In the genomic region with DNA sequence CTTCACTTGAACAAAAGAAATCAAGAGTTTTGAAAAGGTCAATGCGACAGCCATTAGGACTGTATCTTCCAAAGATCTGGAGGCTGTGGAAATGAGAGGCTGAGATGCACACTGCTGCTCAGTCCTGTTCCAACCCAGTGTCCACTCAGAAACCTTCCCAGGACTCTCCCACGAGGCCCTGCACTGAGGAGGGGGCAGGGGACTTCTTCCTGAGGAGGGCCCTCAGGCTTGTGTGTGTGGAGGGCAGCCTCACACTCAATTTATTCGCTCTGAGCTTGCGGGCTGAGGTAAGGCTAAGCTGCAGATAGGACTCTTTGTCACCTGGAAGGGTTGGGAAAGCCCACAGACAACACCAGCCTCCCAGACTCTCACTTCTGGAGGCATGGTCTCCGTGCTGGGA, we compare ENCODE assay signal across 26 cellular contexts.
"Had no signal": no experiment of that assay in that cellular context is flagged by ENCODE, and none has a peak within 500 bp of the region (broad histone marks: within the 10 kb centered on the region; RNA-seq: fewer than 3 reads in every experiment).

No MANE protein-coding gene starts in this region.

- H3K4me3 ChIP-seq: left ventricle myocardium inferior, lung, mucosa of descending colon, ovary, spleen, suprapubic skin, thoracic aorta, tibial artery, upper lobe of right lung had no signal

- H3K9me3 Mint-ChIP-seq: natural killer cell treated with Interleukin-12 subunit alpha and Interleukin-12 subunit beta and Interleukin-15 and Interleukin-18, amount 100 ng/mL, for 72 hours had no signal

- H3K4me3 Mint-ChIP-seq: immature natural killer cell; naive thymus-derived CD4-positive, alpha-beta T cell; natural killer cell treated with Interleukin-12 subunit alpha and Interleukin-12 subunit beta and Interleukin-15 and Interleukin-18, amount 100 ng/mL, for 72 hours; stimulated activated effector memory CD8-positive, alpha-beta T cell treated with anti-CD3 and anti-CD28 coated beads, Interleukin-12 subunit alpha, Interleukin-12 subunit beta, amount 100 ng/mL, for 72 hours; stimulated activated naive CD8-positive, alpha-beta T cell treated with anti-CD3 and anti-CD28 coated beads, Interleukin-15, Interleukin-2, amounts not matched to agents 100 ng/mL and 50 ng/mL, for 24 hours had no signal

- H3K4me1 Mint-ChIP-seq: immature natural killer cell; naive thymus-derived CD4-positive, alpha-beta T cell; stimulated activated effector memory CD8-positive, alpha-beta T cell treated with anti-CD3 and anti-CD28 coated beads, Interleukin-12 subunit alpha, Interleukin-12 subunit beta, amount 100 ng/mL, for 72 hours had no signal

- H3K4me1 ChIP-seq: left ventricle myocardium inferior, spleen, suprapubic skin, tibial artery, upper lobe of right lung had no signal

- H3K9me3 ChIP-seq: mucosa of descending colon, ovary, suprapubic skin, thoracic aorta, tibial artery had no signal

- H3K27me3 Mint-ChIP-seq: stimulated activated naive CD8-positive, alpha-beta T cell treated with anti-CD3 and anti-CD28 coated beads, Interleukin-15, Interleukin-2, amounts not matched to agents 100 ng/mL and 50 ng/mL, for 24 hours had no signal

- H3K36me3 ChIP-seq: left ventricle myocardium inferior, neutrophil, ovary, spleen, suprapubic skin, thoracic aorta, tibial artery, upper lobe of right lung had no signal

- ATAC-seq: mucosa of descending colon; naive thymus-derived CD4-positive, alpha-beta T cell; right cardiac atrium; sciatic nerve; stimulated activated effector memory CD8-positive, alpha-beta T cell treated with anti-CD3 and anti-CD28 coated beads, Interleukin-12 subunit alpha, Interleukin-12 subunit beta, amount 100 ng/mL, for 72 hours; upper lobe of right lung had no signal

- DNase-seq: hypothalamus; immature natural killer cell; kidney; left ventricle myocardium inferior; midbrain; mucosa of descending colon; naive thymus-derived CD4-positive, alpha-beta T cell; occipital lobe; ovary; right cardiac atrium; small intestine; spleen; stimulated activated CD4-positive, alpha-beta T cell treated with anti-CD3 and anti-CD28 coated beads, Interleukin-4, amount 100 ng/mL, for 24 hours; stimulated activated naive CD4-positive, alpha-beta T cell; tibial artery; trophoblast cell; upper lobe of right lung had no signal

- H3K36me3 Mint-ChIP-seq: immature natural killer cell; stimulated activated effector memory CD8-positive, alpha-beta T cell treated with anti-CD3 and anti-CD28 coated beads, Interleukin-12 subunit alpha, Interleukin-12 subunit beta, amount 100 ng/mL, for 72 hours had no signal

- H3K27ac Mint-ChIP-seq: immature natural killer cell; naive thymus-derived CD4-positive, alpha-beta T cell; natural killer cell treated with Interleukin-12 subunit alpha and Interleukin-12 subunit beta and Interleukin-15 and Interleukin-18, amount 100 ng/mL, for 72 hours; progenitor cell of endocrine pancreas; stimulated activated effector memory CD8-positive, alpha-beta T cell treated with anti-CD3 and anti-CD28 coated beads, Interleukin-12 subunit alpha, Interleukin-12 subunit beta, amount 100 ng/mL, for 72 hours; stimulated activated naive CD8-positive, alpha-beta T cell treated with anti-CD3 and anti-CD28 coated beads, Interleukin-15, Interleukin-2, amounts not matched to agents 100 ng/mL and 50 ng/mL, for 24 hours had no signal

- H3K27ac ChIP-seq: left ventricle myocardium inferior, neutrophil, ovary, spleen, suprapubic skin, thoracic aorta, tibial artery, upper lobe of right lung had no signal

- H3K27me3 ChIP-seq: ovary, spleen, suprapubic skin, tibial artery, upper lobe of right lung had no signal
